Comparison of ENCODE assay signal across 21 cellular contexts in genomic region chr11:56782167-56782847, GRCh38. TPM values are rescaled to one million over a fixed set of nuclear protein-coding genes. Genes with fewer than 3 reads are reported as not detected.
DNase-seq lines count a peak whose midpoint lies in the region; ATAC-seq and TF ChIP-seq lines count a peak whose summit lies in the region.
"Had no signal": no experiment of that assay in that cellular context is flagged by ENCODE, and none has a peak within 500 bp of the region (broad histone marks: within the 10 kb centered on the region; RNA-seq: fewer than 3 reads in every experiment).

No MANE protein-coding gene starts in this region.

- H3K27me3 ChIP-seq in gastroesophageal sphincter, result no peaks in the 10 kb centered on the region
- H3K27me3 ChIP-seq: adrenal gland, transverse colon had no signal

- no peak overlapping the region for H3K27ac ChIP-seq in gastroesophageal sphincter
- H3K27ac ChIP-seq: adrenal gland, heart left ventricle, transverse colon had no signal

- ATAC-seq in GM19351 (IDR thresholded peaks at IDR 0.05; ENCODE audit: unreplicated experiment), result peak; percentile 73
- ATAC-seq in HG02870 (IDR thresholded peaks at IDR 0.05; ENCODE audit: unreplicated experiment), result peak; percentile 90
- ATAC-seq in HG03521 (IDR thresholded peaks at IDR 0.05; ENCODE audit: unreplicated experiment), result peak; percentile 53
- no peak for ATAC-seq in gastroesophageal sphincter
- no peak for ATAC-seq in HG03280 (IDR thresholded peaks at IDR 0.05; ENCODE audit: unreplicated experiment)
- ATAC-seq: heart left ventricle, left colon had no signal

- TF ChIP-seq EP300 in gastroesophageal sphincter (IDR thresholded peaks at IDR 0.05), result no peak

- POLR2A ChIA-PET in GM10248 (lab: Yijun Ruan, JAX), result no interaction called here

- TF ChIP-seq POLR2A in gastroesophageal sphincter (IDR thresholded peaks at IDR 0.05), result no peak

- no peaks in the 10 kb centered on the region for H3K4me1 ChIP-seq in gastroesophageal sphincter
- H3K4me1 ChIP-seq: adrenal gland, HAP-1, heart left ventricle had no signal

- no peaks in the 10 kb centered on the region for H3K36me3 ChIP-seq in gastroesophageal sphincter
- H3K36me3 ChIP-seq: adrenal gland, HAP-1, heart left ventricle, transverse colon had no signal

- 93 to 95% methylated on average over 6 to 10 of the region's 10 CpGs for WGBS in gastroesophageal sphincter (ENCODE audit: low coverage in 1 of 2), 2 donors

- TF ChIP-seq CTCF in GM10248 (IDR thresholded peaks at IDR 0.05; ENCODE audit: control extremely low read depth, extremely low read depth, low read depth, missing control alignments), result no peak
- TF ChIP-seq CTCF in gastroesophageal sphincter (IDR thresholded peaks at IDR 0.05), result no peak

- no peaks in the 10 kb centered on the region for H3K9me3 ChIP-seq in gastroesophageal sphincter
- H3K9me3 ChIP-seq: adrenal gland, HAP-1, transverse colon had no signal

- H3K4me3 ChIP-seq in gastroesophageal sphincter, result no peak overlapping the region
- H3K4me3 ChIP-seq: adrenal gland, HAP-1, heart left ventricle had no signal

- DNase-seq in GM10248 (ENCODE audit: extremely low spot score), result peak; percentile 19
- DNase-seq in inferior parietal cortex (ENCODE audit: extremely low spot score), result no peak
- DNase-seq in activated effector memory CD4-positive, alpha-beta T cell treated with Interleukin-2 at 50 U/mL for 16 hours, result no peak
- DNase-seq: activated CD4-positive, alpha-beta T cell treated with anti-CD3 and anti-CD28 coated beads for 4 hours; activated T-cell treated with anti-CD3 and anti-CD28 coated beads for 4 hours; adrenal gland; CD4-positive, alpha-beta memory T cell; heart left ventricle; left colon; NCI-H2171; posterior cingulate gyrus; transverse colon had no signal

- CTCF ChIA-PET in GM10248 (lab: Yijun Ruan, JAX), result interaction anchor here (0.7 to 2.4 kb wide), 10 partner anchors 8 to 843 kb away, joined by 3 to 12 read pairs (median 3); no protein-coding TSS in a partner anchor

RNA-seq across cellular contexts. Expression of gene OR9G4, which starts 33.8 kb away (rescaled TPM):
- not detected for total RNA-seq in gastroesophageal sphincter
- total RNA-seq: adrenal gland; CD4-positive, alpha-beta memory T cell; chondrocyte; epithelial cell of proximal tubule; heart left ventricle; left colon; MCF 10A; transverse colon had no signal

Comparison
In these comparisons a context has a peak if more than half of its experiments do, and no peak if none do; other contexts are left out.
1. ATAC-seq: peak in GM19351 (single experiment), HG02870 (single experiment) and HG03521 (single experiment); none in gastroesophageal sphincter (single experiment) and HG03280 (single experiment).